1 cellular context compared by ENCODE assay signal in genomic region chr1:16905112-16905855, GRCh38.
TF ChIP-seq lines count a peak whose summit lies in the region.

No MANE protein-coding gene starts in this region.

TF ChIP-seq in SK-N-SH treated with all-trans-retinoic acid at 6 μM for 48 hours, 23 proteins besides CTCF, POLR2A, EP300 and RAD21 (continued from another document):
- TF ChIP-seq, protein P1, sequence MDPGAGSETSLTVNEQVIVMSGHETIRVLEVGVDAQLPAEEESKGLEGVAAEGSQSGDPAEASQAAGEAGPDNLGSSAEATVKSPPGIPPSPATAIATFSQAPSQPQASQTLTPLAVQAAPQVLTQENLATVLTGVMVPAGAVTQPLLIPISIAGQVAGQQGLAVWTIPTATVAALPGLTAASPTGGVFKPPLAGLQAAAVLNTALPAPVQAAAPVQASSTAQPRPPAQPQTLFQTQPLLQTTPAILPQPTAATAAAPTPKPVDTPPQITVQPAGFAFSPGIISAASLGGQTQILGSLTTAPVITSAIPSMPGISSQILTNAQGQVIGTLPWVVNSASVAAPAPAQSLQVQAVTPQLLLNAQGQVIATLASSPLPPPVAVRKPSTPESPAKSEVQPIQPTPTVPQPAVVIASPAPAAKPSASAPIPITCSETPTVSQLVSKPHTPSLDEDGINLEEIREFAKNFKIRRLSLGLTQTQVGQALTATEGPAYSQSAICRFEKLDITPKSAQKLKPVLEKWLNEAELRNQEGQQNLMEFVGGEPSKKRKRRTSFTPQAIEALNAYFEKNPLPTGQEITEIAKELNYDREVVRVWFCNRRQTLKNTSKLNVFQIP (CRISPR knock-in tag; IDR thresholded peaks at IDR 0.05; ENCODE audit: borderline replicate concordance, low read depth), result peak; percentile 91; the same call in 1 of the 2 replicates
- TF ChIP-seq, protein P2, sequence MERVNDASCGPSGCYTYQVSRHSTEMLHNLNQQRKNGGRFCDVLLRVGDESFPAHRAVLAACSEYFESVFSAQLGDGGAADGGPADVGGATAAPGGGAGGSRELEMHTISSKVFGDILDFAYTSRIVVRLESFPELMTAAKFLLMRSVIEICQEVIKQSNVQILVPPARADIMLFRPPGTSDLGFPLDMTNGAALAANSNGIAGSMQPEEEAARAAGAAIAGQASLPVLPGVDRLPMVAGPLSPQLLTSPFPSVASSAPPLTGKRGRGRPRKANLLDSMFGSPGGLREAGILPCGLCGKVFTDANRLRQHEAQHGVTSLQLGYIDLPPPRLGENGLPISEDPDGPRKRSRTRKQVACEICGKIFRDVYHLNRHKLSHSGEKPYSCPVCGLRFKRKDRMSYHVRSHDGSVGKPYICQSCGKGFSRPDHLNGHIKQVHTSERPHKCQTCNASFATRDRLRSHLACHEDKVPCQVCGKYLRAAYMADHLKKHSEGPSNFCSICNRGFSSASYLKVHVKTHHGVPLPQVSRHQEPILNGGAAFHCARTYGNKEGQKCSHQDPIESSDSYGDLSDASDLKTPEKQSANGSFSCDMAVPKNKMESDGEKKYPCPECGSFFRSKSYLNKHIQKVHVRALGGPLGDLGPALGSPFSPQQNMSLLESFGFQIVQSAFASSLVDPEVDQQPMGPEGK (CRISPR knock-in tag; IDR thresholded peaks at IDR 0.05; ENCODE audit: borderline replicate concordance), result peak; percentile 97
